Comparison of ENCODE assay signal across 10 cellular contexts in genomic region chr16:73095885-73096341, GRCh38. TPM values are rescaled to one million over a fixed set of nuclear protein-coding genes. Genes with fewer than 3 reads are reported as not detected.
A peak's percentile ranks its signal among the peaks of the same experiment; 100 is the strongest.
DNase-seq lines count a peak whose midpoint lies in the region; ATAC-seq and TF ChIP-seq lines count a peak whose summit lies in the region.
"Had no signal": no experiment of that assay in that cellular context is flagged by ENCODE, and none has a peak within 500 bp of the region (broad histone marks: within the 10 kb centered on the region; RNA-seq: fewer than 3 reads in every experiment).

No MANE protein-coding gene starts in this region.

- no peak overlapping the region for H2AK5ac ChIP-seq in IMR-90 (ENCODE audit: low read depth, low read length)

- no peaks in the 10 kb centered on the region for H4K20me1 ChIP-seq in IMR-90 (ENCODE audit: insufficient read depth, low read length)

- H3K4ac ChIP-seq in IMR-90 (ENCODE audit: low read depth, low read length): no peak overlapping the region

- H2AFZ ChIP-seq in IMR-90 (replicated peaks; ENCODE audit: low read length, poor library complexity): peak overlapping the region; percentile 13

- no peaks in the 10 kb centered on the region for H3K79me1 ChIP-seq in IMR-90 (ENCODE audit: low read depth in 1 of 2, low read length in 2 of 2)

- H3K27me3 Mint-ChIP-seq in activated T-helper 17 cell treated with anti-CD3 and anti-CD28 coated beads, Interleukin-2, amount 50 U/mL, for 72 hours: peaks cover 2% of the 10 kb centered on the region

- no peak for TF ChIP-seq POLR2A in IMR-90 (IDR thresholded peaks at IDR 0.05; ENCODE audit: low read depth, low read length)

- H3K9me1 ChIP-seq in IMR-90 (ENCODE audit: insufficient read depth, low read length): peaks cover 3% of the 10 kb centered on the region; the same call in 1 of the 2 replicates

- POLR2A ChIA-PET in IMR-90 (lab: Charles Lee; ENCODE audit: unreplicated experiment): no interaction called here

- ATAC-seq in IMR-90 (ENCODE audit: low read depth): no peak
- no peak for ATAC-seq in activated T-helper 17 cell treated with anti-CD3 and anti-CD28 coated beads, Interleukin-2, amount 50 U/mL, for 72 hours (replicated peaks)
- ATAC-seq: left lobe of liver had no signal

- no peak overlapping the region for H3K27ac Mint-ChIP-seq in activated T-helper 17 cell treated with anti-CD3 and anti-CD28 coated beads, Interleukin-2, amount 50 U/mL, for 72 hours

- H3K4me1 ChIP-seq in IMR-90 (ENCODE audit: control insufficient read depth, insufficient read depth, low read length) (peaks cover 7% of the 10 kb centered on the region; the same call in 1 of the 2 replicates), skeletal muscle satellite cell (ENCODE audit: control insufficient read depth, insufficient read depth, low read length) (peaks cover 6% of the 10 kb centered on the region)

- DNase-seq in IMR-90 (no peak), NCI-H345 (lab: John Stamatoyannopoulos, UW) (peak; percentile 52), choroid plexus epithelial cell (ENCODE audit: low read depth) (peak; percentile 20)
- no peak for DNase-seq in effector CD8-positive, alpha-beta T cell (lab: John Stamatoyannopoulos, UW)
- DNase-seq in stimulated activated CD4-positive, alpha-beta T cell treated with anti-CD3 and anti-CD28 coated beads, Interleukin-2, amount 100 ng/mL, for 24 hours: no peak
- DNase-seq: activated T-cell treated with anti-CD3 and anti-CD28 coated beads for 4 hours, T1000 had no signal

- no peak overlapping the region for H3K23ac ChIP-seq in IMR-90 (ENCODE audit: low read depth, low read length)

- H3K27me3 ChIP-seq in IMR-90 (ENCODE audit: control insufficient read depth, insufficient read depth, low read length) (no peaks in the 10 kb centered on the region; the same call in 1 of the 2 replicates), skeletal muscle satellite cell (ENCODE audit: control insufficient read depth, insufficient read depth, low read length) (peaks cover 4% of the 10 kb centered on the region)

- in situ Hi-C loops in IMR-90 (cut with MboI; ENCODE audit: low sequenced_read_pairs): no loop called here

- WGBS in IMR-90 (ENCODE audit: extremely low coverage in 2 of 2, insufficient read length in 1 of 2), 2 experiments: no CpG with 5 or more reads among the region's 7 CpGs

- H3K4me3 ChIP-seq in IMR-90 (ENCODE audit: insufficient read depth, low read depth, low read length): no peak overlapping the region
- H3K4me3 ChIP-seq in choroid plexus epithelial cell (ENCODE audit: low read depth, low read length): no peak overlapping the region
- H3K4me3 ChIP-seq in skeletal muscle satellite cell (ENCODE audit: low read length): no peak overlapping the region

- no peak overlapping the region for H2AK9ac ChIP-seq in IMR-90 (replicated peaks; ENCODE audit: low read depth, low read length, poor library complexity)

- no peak overlapping the region for H2BK120ac ChIP-seq in IMR-90 (ENCODE audit: low read depth, low read length)

- no peaks in the 10 kb centered on the region for H3K36me3 Mint-ChIP-seq in activated T-helper 17 cell treated with anti-CD3 and anti-CD28 coated beads, Interleukin-2, amount 50 U/mL, for 72 hours (ENCODE audit: low read depth)

- H3K9ac ChIP-seq in IMR-90 (ENCODE audit: low read depth, low read length) (no peak overlapping the region), skeletal muscle satellite cell (ENCODE audit: low read depth, low read length) (no peak overlapping the region)

- H4K91ac ChIP-seq in IMR-90 (ENCODE audit: insufficient read depth, low read depth, low read length): no peak overlapping the region

- H2BK20ac ChIP-seq in IMR-90 (ENCODE audit: low read depth, low read length): no peak overlapping the region

- no peak overlapping the region for H4K8ac ChIP-seq in IMR-90 (ENCODE audit: low read depth in 2 of 2, low read length in 2 of 2)

- BruUV-seq in IMR-90 (replicated peaks; lab: Mats Ljungman, UMichigan): no TSS peak

- H3K18ac ChIP-seq in IMR-90 (ENCODE audit: low read depth, low read length): no peak overlapping the region

- no peak overlapping the region for H2BK15ac ChIP-seq in IMR-90 (ENCODE audit: low read depth, low read length)

- dilution Hi-C loops in IMR-90 (cut with HindIII; ENCODE audit: low sequenced_read_pairs, unreplicated experiment): no loop called here

- H4K5ac ChIP-seq in IMR-90 (ENCODE audit: low read depth, low read length): no peak overlapping the region

- TF ChIP-seq RAD21 in IMR-90 (IDR thresholded peaks at IDR 0.05; ENCODE audit: low read length): no peak

- no peak for TF ChIP-seq CTCF in IMR-90 (conservative IDR thresholded peaks at IDR 0.05; ENCODE audit: low read depth, low read length)
- TF ChIP-seq CTCF in choroid plexus epithelial cell (conservative IDR thresholded peaks at IDR 0.05; ENCODE audit: low read depth, low read length): no peak

- H3K36me3 ChIP-seq in IMR-90 (ENCODE audit: control insufficient read depth, insufficient read depth, low read length): no peaks in the 10 kb centered on the region
- H3K36me3 ChIP-seq in skeletal muscle satellite cell (ENCODE audit: insufficient read depth, low read length): no peaks in the 10 kb centered on the region

- no peaks in the 10 kb centered on the region for H3K4me1 Mint-ChIP-seq in activated T-helper 17 cell treated with anti-CD3 and anti-CD28 coated beads, Interleukin-2, amount 50 U/mL, for 72 hours

- H3K14ac ChIP-seq in IMR-90 (replicated peaks; ENCODE audit: low read depth, low read length): no peak overlapping the region

- no peaks in the 10 kb centered on the region for H3K9me3 ChIP-seq in IMR-90 (ENCODE audit: control insufficient read depth, insufficient read depth, low read length)
- no peaks in the 10 kb centered on the region for H3K9me3 ChIP-seq in skeletal muscle satellite cell (replicated peaks; ENCODE audit: low read length)

- CTCF ChIA-PET in IMR-90 (lab: Yijun Ruan, JAX): no interaction called here

- no peaks in the 10 kb centered on the region for H3K9me3 Mint-ChIP-seq in activated T-helper 17 cell treated with anti-CD3 and anti-CD28 coated beads, Interleukin-2, amount 50 U/mL, for 72 hours

- no peak overlapping the region for H3K27ac ChIP-seq in IMR-90 (ENCODE audit: insufficient read depth, low read length)

- intact Hi-C loops in IMR-90 (cut with micrococcal nuclease): no loop called here

- H2BK5ac ChIP-seq in IMR-90 (ENCODE audit: low read depth, low read length, poor library complexity, severe bottlenecking): no peak overlapping the region

- H3K56ac ChIP-seq in IMR-90 (ENCODE audit: extremely low read depth, insufficient read depth, low read length): no peak overlapping the region

- H3K4me2 ChIP-seq in IMR-90 (ENCODE audit: low read depth, low read length): no peak overlapping the region
- H3K4me2 ChIP-seq in skeletal muscle satellite cell (ENCODE audit: low read length): peak overlapping the region; percentile 19

- H3K4me3 Mint-ChIP-seq in activated T-helper 17 cell treated with anti-CD3 and anti-CD28 coated beads, Interleukin-2, amount 50 U/mL, for 72 hours: no peak overlapping the region

TF ChIP-seq in IMR-90, 13 proteins besides CTCF, POLR2A, EP300 and RAD21:
- TF ChIP-seq CEBPB (IDR thresholded peaks at IDR 0.05; ENCODE audit: low read depth, low read length) (no peak), FOS (IDR thresholded peaks at IDR 0.05; ENCODE audit: low read depth, low read length) (no peak), RFX5 (IDR thresholded peaks at IDR 0.05; ENCODE audit: low read depth, low read length) (no peak), RCOR1 (IDR thresholded peaks at IDR 0.05; ENCODE audit: insufficient replicate concordance, low read length) (no peak), ELK1 (IDR thresholded peaks at IDR 0.05; ENCODE audit: borderline replicate concordance, low read depth, low read length) (no peak), CHD1 (IDR thresholded peaks at IDR 0.05; ENCODE audit: low read depth, low read length) (no peak), NFE2L2 (IDR thresholded peaks at IDR 0.05; ENCODE audit: low read depth, low read length) (no peak), BHLHE40 (IDR thresholded peaks at IDR 0.05; ENCODE audit: low read depth, low read length) (no peak), MAFK (IDR thresholded peaks at IDR 0.05; ENCODE audit: low read depth, low read length) (no peak), MXI1 (IDR thresholded peaks at IDR 0.05; ENCODE audit: borderline replicate concordance, low read depth, low read length) (no peak), USF2 (IDR thresholded peaks at IDR 0.05; ENCODE audit: low read depth, low read length) (no peak), SMC3 (IDR thresholded peaks at IDR 0.05; ENCODE audit: low read depth, low read length) (no peak), MAZ (IDR thresholded peaks at IDR 0.05; ENCODE audit: borderline replicate concordance, low read depth, low read length) (no peak)

RNA-seq across cellular contexts. Expression of gene ZFHX3, which starts 48.0 kb away (rescaled TPM):
- total RNA-seq in IMR-90 (2012; rRNA removed): 1.4 and 2.2 TPM in 2 replicates
- polyA plus RNA-seq in IMR-90 (2012; rRNA removed): 1.7 and 2.0 TPM in 2 replicates
- 0.78 and 1.1 TPM in 2 replicates for polyA plus RNA-seq in IMR-90 (2012; cell fraction: cytosol; rRNA removed)
- 1.9 and 2.8 TPM in 2 replicates for polyA plus RNA-seq in IMR-90 (2012; cell fraction: nucleus; rRNA removed; ENCODE audit: low replicate concordance)
- 5.1 and 8.3 TPM in 2 replicates for total RNA-seq in skeletal muscle satellite cell (2012; rRNA removed)
- total RNA-seq in activated T-helper 17 cell treated with anti-CD3 and anti-CD28 coated beads, Interleukin-2, amount 50 U/mL, for 72 hours: under 1 TPM; 0.21 to 0.22 TPM

Comparison
In these comparisons a context has a peak if more than half of its experiments do, and no peak if none do; other contexts are left out.
1. DNase-seq: peak in NCI-H345 (single experiment) and choroid plexus epithelial cell (single experiment); none in IMR-90 (single experiment), effector CD8-positive, alpha-beta T cell (single experiment) and stimulated activated CD4-positive, alpha-beta T cell treated with anti-CD3 and anti-CD28 coated beads, Interleukin-2, amount 100 ng/mL, for 24 hours (0 of 2).